ENCODE assay signal across 9 cellular contexts in genomic region chr11:102007567-102008437, GRCh38. TPM values are rescaled to one million over a fixed set of nuclear protein-coding genes. Genes with fewer than 3 reads are reported as not detected.
DNase-seq lines count a peak whose midpoint lies in the region; ATAC-seq and TF ChIP-seq lines count a peak whose summit lies in the region.
"Had no signal": no experiment of that assay in that cellular context is flagged by ENCODE, and none has a peak within 500 bp of the region (broad histone marks: within the 10 kb centered on the region; RNA-seq: fewer than 3 reads in every experiment).

No MANE protein-coding gene starts in this region.

- no peaks in the 10 kb centered on the region for H3K79me1 ChIP-seq in IMR-90 (ENCODE audit: low read depth in 1 of 2, low read length in 2 of 2)

- no peak overlapping the region for H3K14ac ChIP-seq in IMR-90 (replicated peaks; ENCODE audit: low read depth, low read length)

- CTCF ChIA-PET in IMR-90 (lab: Yijun Ruan, JAX): interaction anchor here (0.6 to 4.6 kb wide), 6 partner anchors 34 to 561 kb away, joined by 3 to 58 read pairs (median 6); partner anchors contain the start of gene CEP126
- CTCF ChIA-PET in activated CD4-positive, alpha-beta T cell treated with anti-CD3 and anti-CD28 coated beads, Interleukin-2, amount 10 ng/mL, durations not matched to agents 7 days and 5 days (lab: Charles Lee): interaction anchor here (0.6 to 1.7 kb wide), 3 partner anchors 9 to 326 kb away, joined by 3 to 4 read pairs (median 3); no protein-coding TSS in a partner anchor

- dilution Hi-C loops in IMR-90 (cut with HindIII; ENCODE audit: low sequenced_read_pairs, unreplicated experiment): no loop called here

- H3K4me1 ChIP-seq in IMR-90 (ENCODE audit: control insufficient read depth, insufficient read depth, low read length): peaks cover 10% of the 10 kb centered on the region
- H3K4me1 ChIP-seq in OCI-LY3 (ENCODE audit: low read length): no peaks in the 10 kb centered on the region
- H3K4me1 ChIP-seq in mucosa of rectum (ENCODE audit: control insufficient read depth in 2 of 2, insufficient read depth in 2 of 2, low read length in 2 of 2): peaks cover 0 to 13% of the 10 kb centered on the region in 2 donors

- peak overlapping the region; percentile 65 for H2BK120ac ChIP-seq in IMR-90 (ENCODE audit: low read depth, low read length)

- peaks cover 3% of the 10 kb centered on the region for H3K36me3 Mint-ChIP-seq in effector memory CD8-positive, alpha-beta T cell (ENCODE audit: insufficient read depth)
- no peaks in the 10 kb centered on the region for H3K36me3 Mint-ChIP-seq in activated CD4-positive, alpha-beta T cell treated with anti-CD3 and anti-CD28 coated beads, Interleukin-2, amount 10 ng/mL, durations not matched to agents 7 days and 5 days (ENCODE audit: low read depth)

- H3K36me3 ChIP-seq in IMR-90 (ENCODE audit: control insufficient read depth, insufficient read depth, low read length) (no peaks in the 10 kb centered on the region), OCI-LY3 (replicated peaks; ENCODE audit: low read depth, low read length) (no peaks in the 10 kb centered on the region), mucosa of rectum (ENCODE audit: control insufficient read depth in 2 of 2, insufficient read depth in 2 of 2, low read length in 2 of 2) (no peaks in the 10 kb centered on the region)

- H3K4me1 Mint-ChIP-seq in effector memory CD8-positive, alpha-beta T cell (ENCODE audit: low read depth in 2 of 2): no peaks in the 10 kb centered on the region
- no peaks in the 10 kb centered on the region for H3K4me1 Mint-ChIP-seq in activated CD4-positive, alpha-beta T cell treated with anti-CD3 and anti-CD28 coated beads, Interleukin-2, amount 10 ng/mL, durations not matched to agents 7 days and 5 days

- H4K8ac ChIP-seq in IMR-90 (ENCODE audit: low read depth in 2 of 2, low read length in 2 of 2): peak overlapping the region in 1 of 2 experiments; percentile 73; a peak in 2 of 4 replicates

- ATAC-seq in GM21390 (IDR thresholded peaks at IDR 0.05; ENCODE audit: unreplicated experiment): peak; percentile 67
- peak; percentile 59; the same call in 1 of the 2 replicates for ATAC-seq in IMR-90 (ENCODE audit: low read depth)
- ATAC-seq in effector memory CD8-positive, alpha-beta T cell (replicated peaks): peak; percentile 49

- TF ChIP-seq CTCF in IMR-90 (conservative IDR thresholded peaks at IDR 0.05; ENCODE audit: low read depth, low read length) (peak; percentile 62), OCI-LY3 (IDR thresholded peaks at IDR 0.05; ENCODE audit: low read depth, low read length) (peak; percentile 46)

- POLR2A ChIA-PET in IMR-90 (lab: Charles Lee; ENCODE audit: unreplicated experiment): interaction anchor here (0.6 kb wide), 1 partner anchor 178 kb away, joined by 3 read pairs; no protein-coding TSS in a partner anchor
- POLR2A ChIA-PET in activated CD4-positive, alpha-beta T cell treated with anti-CD3 and anti-CD28 coated beads, Interleukin-2, amount 10 ng/mL, durations not matched to agents 7 days and 5 days (lab: Charles Lee): interaction anchor here (0.5 to 0.6 kb wide), 2 partner anchors 95 to 117 kb away, joined by 3 to 4 read pairs; no protein-coding TSS in a partner anchor

- H3K9me3 ChIP-seq in IMR-90 (ENCODE audit: control insufficient read depth, insufficient read depth, low read length) (no peaks in the 10 kb centered on the region), OCI-LY3 (ENCODE audit: insufficient read depth, low read length) (no peaks in the 10 kb centered on the region), mucosa of rectum (ENCODE audit: control insufficient read depth in 2 of 2, low read length in 2 of 2) (no peaks in the 10 kb centered on the region)

- BruUV-seq in IMR-90 (replicated peaks; lab: Mats Ljungman, UMichigan): no TSS peak

- 100% methylated on average over 1 of the region's 4 CpGs; no CpG with 5 or more reads in 1 of the 2 experiments for WGBS in IMR-90 (ENCODE audit: extremely low coverage in 2 of 2, insufficient read length in 1 of 2), 2 experiments

- H3K9me3 Mint-ChIP-seq in effector memory CD8-positive, alpha-beta T cell: no peaks in the 10 kb centered on the region
- H3K9me3 Mint-ChIP-seq in activated CD4-positive, alpha-beta T cell treated with anti-CD3 and anti-CD28 coated beads, Interleukin-2, amount 10 ng/mL, durations not matched to agents 7 days and 5 days: no peaks in the 10 kb centered on the region

- peak overlapping the region; percentile 45; the same call in 1 of the 2 replicates for H2BK20ac ChIP-seq in IMR-90 (ENCODE audit: low read depth, low read length)

- peak; percentile 89 for DNase-seq in DMS153 (lab: John Stamatoyannopoulos, UW)
- DNase-seq in IMR-90: peak; percentile 66
- DNase-seq in effector memory CD8-positive, alpha-beta T cell: no peak
- no peak for DNase-seq in activated CD4-positive, alpha-beta T cell treated with anti-CD3 and anti-CD28 coated beads, Interleukin-2, amount 10 ng/mL, durations not matched to agents 7 days and 5 days
- no peak for DNase-seq in posterior vena cava (ENCODE audit: low spot score)

- intact Hi-C loops in IMR-90 (cut with micrococcal nuclease) (loop anchor here (1.0 to 5.0 kb wide), 4 partner anchors 91 to 576 kb away; partner anchors contain the start of genes ANGPTL5 and CEP126), posterior vena cava (cut with DNase I) (loop anchor here (2.0 to 10.0 kb wide), 2 partner anchors 143 to 147 kb away; no protein-coding TSS in a partner anchor)

- H3K4me3 ChIP-seq in IMR-90 (ENCODE audit: insufficient read depth, low read depth, low read length) (no peak overlapping the region), OCI-LY3 (ENCODE audit: low read length) (no peak overlapping the region), mucosa of rectum (ENCODE audit: low read length in 2 of 2) (peak overlapping the region; percentile 33 to 47)

- H2AK9ac ChIP-seq in IMR-90 (replicated peaks; ENCODE audit: low read depth, low read length, poor library complexity): no peak overlapping the region

- H3K27me3 ChIP-seq in IMR-90 (ENCODE audit: control insufficient read depth, insufficient read depth, low read length): no peaks in the 10 kb centered on the region
- no peaks in the 10 kb centered on the region for H3K27me3 ChIP-seq in OCI-LY3 (ENCODE audit: low read depth, low read length)
- H3K27me3 ChIP-seq in mucosa of rectum (ENCODE audit: control insufficient read depth in 2 of 2, insufficient read depth in 2 of 2, low read length in 2 of 2): no peaks in the 10 kb centered on the region

- H3K18ac ChIP-seq in IMR-90 (ENCODE audit: low read depth, low read length): peak overlapping the region; percentile 22; the same call in 1 of the 2 replicates

- H3K27ac Mint-ChIP-seq in effector memory CD8-positive, alpha-beta T cell: no peak overlapping the region
- H3K27ac Mint-ChIP-seq in activated CD4-positive, alpha-beta T cell treated with anti-CD3 and anti-CD28 coated beads, Interleukin-2, amount 10 ng/mL, durations not matched to agents 7 days and 5 days: no peak overlapping the region

- 0 out of 3 replicates have a peak overlapping the region, but pooled peaks have one; percentile 13 for H2BK15ac ChIP-seq in IMR-90 (ENCODE audit: low read depth, low read length)

- H4K20me1 ChIP-seq in IMR-90 (ENCODE audit: insufficient read depth, low read length) (no peaks in the 10 kb centered on the region), OCI-LY3 (ENCODE audit: insufficient read depth, low read length) (no peaks in the 10 kb centered on the region)

- 0 out of 2 replicates have a peak, but pooled peaks cover 5% of the 10 kb centered on the region for H3K9me1 ChIP-seq in IMR-90 (ENCODE audit: insufficient read depth, low read length)

- H3K4ac ChIP-seq in IMR-90 (ENCODE audit: low read depth, low read length): peak overlapping the region; percentile 34; the same call in 1 of the 2 replicates

- H3K4me3 Mint-ChIP-seq in effector memory CD8-positive, alpha-beta T cell: no peak overlapping the region
- no peak overlapping the region for H3K4me3 Mint-ChIP-seq in activated CD4-positive, alpha-beta T cell treated with anti-CD3 and anti-CD28 coated beads, Interleukin-2, amount 10 ng/mL, durations not matched to agents 7 days and 5 days

- H3K79me2 ChIP-seq in OCI-LY3 (ENCODE audit: low read length): no peaks in the 10 kb centered on the region

- no peak for TF ChIP-seq POLR2A in IMR-90 (IDR thresholded peaks at IDR 0.05; ENCODE audit: low read depth, low read length)

- H2AFZ ChIP-seq in IMR-90 (replicated peaks; ENCODE audit: low read length, poor library complexity) (peak overlapping the region; percentile 71), OCI-LY3 (ENCODE audit: low read depth, low read length) (no peak overlapping the region)

- H3K23ac ChIP-seq in IMR-90 (ENCODE audit: low read depth, low read length): peak overlapping the region; percentile 5; the same call in 1 of the 2 replicates

- H3K9ac ChIP-seq in IMR-90 (ENCODE audit: low read depth, low read length) (no peak overlapping the region), OCI-LY3 (ENCODE audit: low read length) (no peak overlapping the region), mucosa of rectum (ENCODE audit: low read depth in 1 of 2, low read length in 2 of 2) (no peak overlapping the region)

- H3K27ac ChIP-seq in IMR-90 (ENCODE audit: insufficient read depth, low read length) (no peak overlapping the region), OCI-LY3 (ENCODE audit: low read length) (no peak overlapping the region), mucosa of rectum (ENCODE audit: low read depth in 2 of 2, low read length in 2 of 2) (peak overlapping the region; percentile 80 to 86)

- no peak overlapping the region for H3K56ac ChIP-seq in IMR-90 (ENCODE audit: extremely low read depth, insufficient read depth, low read length)

- in situ Hi-C loops in IMR-90 (cut with MboI; ENCODE audit: low sequenced_read_pairs): no loop called here

- H4K5ac ChIP-seq in IMR-90 (ENCODE audit: low read depth, low read length): no peak overlapping the region

- H4K91ac ChIP-seq in IMR-90 (ENCODE audit: insufficient read depth, low read depth, low read length): 0 out of 2 replicates have a peak overlapping the region, but pooled peaks have one; percentile 43

- H3K4me2 ChIP-seq in IMR-90 (ENCODE audit: low read depth, low read length): peak overlapping the region; percentile 46; the same call in 1 of the 2 replicates
- no peak overlapping the region for H3K4me2 ChIP-seq in OCI-LY3 (ENCODE audit: low read length)

- peaks cover 16 to 26% of the 10 kb centered on the region in 2 donors for H3K27me3 Mint-ChIP-seq in effector memory CD8-positive, alpha-beta T cell
- peaks cover 16% of the 10 kb centered on the region for H3K27me3 Mint-ChIP-seq in activated CD4-positive, alpha-beta T cell treated with anti-CD3 and anti-CD28 coated beads, Interleukin-2, amount 10 ng/mL, durations not matched to agents 7 days and 5 days

- no peak overlapping the region for H2BK5ac ChIP-seq in IMR-90 (ENCODE audit: low read depth, low read length, poor library complexity, severe bottlenecking)

- TF ChIP-seq RAD21 in IMR-90 (IDR thresholded peaks at IDR 0.05; ENCODE audit: low read length): peak; percentile 65

- 0 out of 2 replicates have a peak overlapping the region, but pooled peaks have one; percentile 22 for H2AK5ac ChIP-seq in IMR-90 (ENCODE audit: low read depth, low read length)

RNA-seq across cellular contexts. Expression of gene CFAP300, which starts 39.4 kb away (rescaled TPM):
- total RNA-seq in IMR-90 (2012; rRNA removed): 0.90 and 1.9 TPM in 2 replicates
- polyA plus RNA-seq in IMR-90 (2012; rRNA removed): 0.87 and 1.8 TPM in 2 replicates
- polyA plus RNA-seq in IMR-90 (2012; cell fraction: cytosol; rRNA removed): 0.27 and 0.32 TPM in 2 replicates
- 0.07 and 0.47 TPM in 2 replicates for polyA plus RNA-seq in IMR-90 (2012; cell fraction: nucleus; rRNA removed; ENCODE audit: low replicate concordance)
- total RNA-seq in activated CD4-positive, alpha-beta T cell treated with anti-CD3 and anti-CD28 coated beads, Interleukin-2, amount 10 ng/mL, durations not matched to agents 7 days and 5 days: not detected
- total RNA-seq in posterior vena cava: 1 to 10 TPM; 5.6 to 6.9 TPM
- total RNA-seq: T-helper 2 cell treated with Interferon-gamma antibody and Interleukin-4, amounts not matched to agents 100 ng/mL and 5 ng/mL, for 36 hours had no signal

Comparison
In these comparisons a context has a peak if more than half of its experiments do, and no peak if none do; other contexts are left out.
1. DNase-seq: peak in DMS153 (single experiment) and IMR-90 (single experiment); none in effector memory CD8-positive, alpha-beta T cell (0 of 3), activated CD4-positive, alpha-beta T cell treated with anti-CD3 and anti-CD28 coated beads, Interleukin-2, amount 10 ng/mL, durations not matched to agents 7 days and 5 days (single experiment) and posterior vena cava (single experiment).
2. H3K27ac ChIP-seq: peak in mucosa of rectum (2 of 2); none in IMR-90 (single experiment) and OCI-LY3 (single experiment).
3. H3K4me3 ChIP-seq: peak in mucosa of rectum (2 of 2); none in IMR-90 (single experiment) and OCI-LY3 (single experiment).
4. Peak in every context shown above with its lines, with median percentiles within 50 percentile points of each other: ATAC-seq.